ENCODE assay signal across 1 cellular context in the genomic region with DNA sequence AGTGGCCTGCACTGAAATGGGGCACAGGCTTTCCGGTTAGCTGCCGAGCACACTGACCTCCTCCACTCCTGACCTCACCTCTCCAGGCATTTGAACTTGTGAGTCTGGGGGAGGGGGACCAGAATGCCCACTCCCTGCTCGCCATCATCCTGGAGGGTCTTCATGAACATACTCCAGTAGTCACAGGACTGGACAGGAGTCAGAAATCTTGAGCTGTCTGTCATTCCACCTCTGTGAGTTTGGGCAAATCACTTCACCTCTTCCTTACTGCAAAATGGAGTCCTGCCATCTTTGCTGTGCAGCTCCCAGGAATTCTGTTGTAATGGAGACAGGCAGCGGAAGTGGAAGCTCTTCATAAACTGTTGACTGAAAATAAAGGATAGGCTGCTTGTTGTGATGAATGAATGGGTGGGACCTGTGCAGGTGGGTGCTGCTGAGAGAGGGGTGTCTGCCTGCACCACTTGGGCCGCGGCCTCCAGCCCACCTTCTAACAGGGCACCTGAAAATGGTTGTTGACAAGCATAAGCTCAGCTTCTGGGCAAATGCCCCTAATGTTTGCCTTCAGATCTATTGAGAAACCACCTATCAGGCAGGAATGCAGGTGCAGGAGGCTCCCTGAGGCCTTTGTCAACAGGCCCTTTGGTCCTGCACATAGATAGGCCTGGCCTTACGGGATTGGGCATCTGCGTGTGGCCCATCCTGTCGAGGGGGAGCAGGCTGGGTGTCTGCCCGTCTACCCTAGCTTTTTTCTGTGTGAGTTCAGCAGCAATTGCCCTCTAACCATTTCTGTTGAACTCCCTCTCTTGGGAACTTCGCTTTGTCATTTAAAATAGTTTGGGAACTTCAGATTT.
TF ChIP-seq lines count a peak whose summit lies in the region.

No MANE protein-coding gene starts in this region.

TF ChIP-seq in HepG2, 621 proteins besides CTCF, POLR2A, EP300 and RAD21 (continued from another document and continues in another):
- TF ChIP-seq, protein P1, sequence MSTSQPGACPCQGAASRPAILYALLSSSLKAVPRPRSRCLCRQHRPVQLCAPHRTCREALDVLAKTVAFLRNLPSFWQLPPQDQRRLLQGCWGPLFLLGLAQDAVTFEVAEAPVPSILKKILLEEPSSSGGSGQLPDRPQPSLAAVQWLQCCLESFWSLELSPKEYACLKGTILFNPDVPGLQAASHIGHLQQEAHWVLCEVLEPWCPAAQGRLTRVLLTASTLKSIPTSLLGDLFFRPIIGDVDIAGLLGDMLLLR (CRISPR knock-in tag; IDR thresholded peaks at IDR 0.05): no peak
- TF ChIP-seq HNRNPLL (IDR thresholded peaks at IDR 0.05; ENCODE audit: low read depth, low read length, poor library complexity, severe bottlenecking): no peak
- peak; percentile 89 for TF ChIP-seq MIER3 (CRISPR knock-in tag; IDR thresholded peaks at IDR 0.05; ENCODE audit: borderline replicate concordance)
- peak; percentile 91 for TF ChIP-seq SIX1 (CRISPR knock-in tag; IDR thresholded peaks at IDR 0.05; ENCODE audit: borderline replicate concordance)
- no peak for TF ChIP-seq EZH2 (conservative IDR thresholded peaks at IDR 0.05; ENCODE audit: low read depth, low read length)
- TF ChIP-seq, protein P2, sequence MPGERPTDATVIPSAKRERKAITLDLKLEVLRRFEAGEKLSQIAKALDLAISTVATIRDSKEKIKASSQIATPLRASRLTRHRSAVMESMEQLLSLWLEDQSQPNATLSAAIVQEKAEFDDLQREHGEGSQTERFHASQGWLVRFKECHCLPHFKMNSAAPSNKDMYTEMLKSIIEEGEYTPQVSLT (CRISPR knock-in tag; IDR thresholded peaks at IDR 0.05; ENCODE audit: borderline replicate concordance, low read depth): 0 out of 2 replicates have a peak, but pooled peaks have one; percentile 63
- TF ChIP-seq, protein P3, sequence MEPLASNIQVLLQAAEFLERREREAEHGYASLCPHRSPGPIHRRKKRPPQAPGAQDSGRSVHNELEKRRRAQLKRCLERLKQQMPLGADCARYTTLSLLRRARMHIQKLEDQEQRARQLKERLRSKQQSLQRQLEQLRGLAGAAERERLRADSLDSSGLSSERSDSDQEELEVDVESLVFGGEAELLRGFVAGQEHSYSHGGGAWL (CRISPR knock-in tag; IDR thresholded peaks at IDR 0.05): peak; percentile 70; the same call in 1 of the 2 replicates
- TF ChIP-seq, protein P4, sequence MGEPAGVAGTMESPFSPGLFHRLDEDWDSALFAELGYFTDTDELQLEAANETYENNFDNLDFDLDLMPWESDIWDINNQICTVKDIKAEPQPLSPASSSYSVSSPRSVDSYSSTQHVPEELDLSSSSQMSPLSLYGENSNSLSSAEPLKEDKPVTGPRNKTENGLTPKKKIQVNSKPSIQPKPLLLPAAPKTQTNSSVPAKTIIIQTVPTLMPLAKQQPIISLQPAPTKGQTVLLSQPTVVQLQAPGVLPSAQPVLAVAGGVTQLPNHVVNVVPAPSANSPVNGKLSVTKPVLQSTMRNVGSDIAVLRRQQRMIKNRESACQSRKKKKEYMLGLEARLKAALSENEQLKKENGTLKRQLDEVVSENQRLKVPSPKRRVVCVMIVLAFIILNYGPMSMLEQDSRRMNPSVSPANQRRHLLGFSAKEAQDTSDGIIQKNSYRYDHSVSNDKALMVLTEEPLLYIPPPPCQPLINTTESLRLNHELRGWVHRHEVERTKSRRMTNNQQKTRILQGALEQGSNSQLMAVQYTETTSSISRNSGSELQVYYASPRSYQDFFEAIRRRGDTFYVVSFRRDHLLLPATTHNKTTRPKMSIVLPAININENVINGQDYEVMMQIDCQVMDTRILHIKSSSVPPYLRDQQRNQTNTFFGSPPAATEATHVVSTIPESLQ (CRISPR knock-in tag; conservative IDR thresholded peaks at IDR 0.05): no peak
- TF ChIP-seq ZSCAN22 (CRISPR knock-in tag; IDR thresholded peaks at IDR 0.05): peak; percentile 62; the same call in 1 of the 2 replicates
- peak; percentile 95 for TF ChIP-seq MED8 (CRISPR knock-in tag; IDR thresholded peaks at IDR 0.05; ENCODE audit: insufficient replicate concordance)
- no peak for TF ChIP-seq RFX1 (IDR thresholded peaks at IDR 0.05)
- TF ChIP-seq KAT8 (CRISPR knock-in tag; IDR thresholded peaks at IDR 0.05): peak; percentile 85
- TF ChIP-seq, protein P5, sequence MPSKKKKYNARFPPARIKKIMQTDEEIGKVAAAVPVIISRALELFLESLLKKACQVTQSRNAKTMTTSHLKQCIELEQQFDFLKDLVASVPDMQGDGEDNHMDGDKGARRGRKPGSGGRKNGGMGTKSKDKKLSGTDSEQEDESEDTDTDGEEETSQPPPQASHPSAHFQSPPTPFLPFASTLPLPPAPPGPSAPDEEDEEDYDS (CRISPR knock-in tag; IDR thresholded peaks at IDR 0.05): peak; percentile 77
- TF ChIP-seq ZNF121 (CRISPR knock-in tag; IDR thresholded peaks at IDR 0.05): peak; percentile 61; the same call in 1 of the 2 replicates
- TF ChIP-seq, protein P6, sequence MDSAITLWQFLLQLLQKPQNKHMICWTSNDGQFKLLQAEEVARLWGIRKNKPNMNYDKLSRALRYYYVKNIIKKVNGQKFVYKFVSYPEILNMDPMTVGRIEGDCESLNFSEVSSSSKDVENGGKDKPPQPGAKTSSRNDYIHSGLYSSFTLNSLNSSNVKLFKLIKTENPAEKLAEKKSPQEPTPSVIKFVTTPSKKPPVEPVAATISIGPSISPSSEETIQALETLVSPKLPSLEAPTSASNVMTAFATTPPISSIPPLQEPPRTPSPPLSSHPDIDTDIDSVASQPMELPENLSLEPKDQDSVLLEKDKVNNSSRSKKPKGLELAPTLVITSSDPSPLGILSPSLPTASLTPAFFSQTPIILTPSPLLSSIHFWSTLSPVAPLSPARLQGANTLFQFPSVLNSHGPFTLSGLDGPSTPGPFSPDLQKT (CRISPR knock-in tag; IDR thresholded peaks at IDR 0.05; ENCODE audit: borderline replicate concordance): no peak
- peak; percentile 34 for TF ChIP-seq KMT2B (CRISPR knock-in tag; IDR thresholded peaks at IDR 0.05)
- TF ChIP-seq, protein P7, sequence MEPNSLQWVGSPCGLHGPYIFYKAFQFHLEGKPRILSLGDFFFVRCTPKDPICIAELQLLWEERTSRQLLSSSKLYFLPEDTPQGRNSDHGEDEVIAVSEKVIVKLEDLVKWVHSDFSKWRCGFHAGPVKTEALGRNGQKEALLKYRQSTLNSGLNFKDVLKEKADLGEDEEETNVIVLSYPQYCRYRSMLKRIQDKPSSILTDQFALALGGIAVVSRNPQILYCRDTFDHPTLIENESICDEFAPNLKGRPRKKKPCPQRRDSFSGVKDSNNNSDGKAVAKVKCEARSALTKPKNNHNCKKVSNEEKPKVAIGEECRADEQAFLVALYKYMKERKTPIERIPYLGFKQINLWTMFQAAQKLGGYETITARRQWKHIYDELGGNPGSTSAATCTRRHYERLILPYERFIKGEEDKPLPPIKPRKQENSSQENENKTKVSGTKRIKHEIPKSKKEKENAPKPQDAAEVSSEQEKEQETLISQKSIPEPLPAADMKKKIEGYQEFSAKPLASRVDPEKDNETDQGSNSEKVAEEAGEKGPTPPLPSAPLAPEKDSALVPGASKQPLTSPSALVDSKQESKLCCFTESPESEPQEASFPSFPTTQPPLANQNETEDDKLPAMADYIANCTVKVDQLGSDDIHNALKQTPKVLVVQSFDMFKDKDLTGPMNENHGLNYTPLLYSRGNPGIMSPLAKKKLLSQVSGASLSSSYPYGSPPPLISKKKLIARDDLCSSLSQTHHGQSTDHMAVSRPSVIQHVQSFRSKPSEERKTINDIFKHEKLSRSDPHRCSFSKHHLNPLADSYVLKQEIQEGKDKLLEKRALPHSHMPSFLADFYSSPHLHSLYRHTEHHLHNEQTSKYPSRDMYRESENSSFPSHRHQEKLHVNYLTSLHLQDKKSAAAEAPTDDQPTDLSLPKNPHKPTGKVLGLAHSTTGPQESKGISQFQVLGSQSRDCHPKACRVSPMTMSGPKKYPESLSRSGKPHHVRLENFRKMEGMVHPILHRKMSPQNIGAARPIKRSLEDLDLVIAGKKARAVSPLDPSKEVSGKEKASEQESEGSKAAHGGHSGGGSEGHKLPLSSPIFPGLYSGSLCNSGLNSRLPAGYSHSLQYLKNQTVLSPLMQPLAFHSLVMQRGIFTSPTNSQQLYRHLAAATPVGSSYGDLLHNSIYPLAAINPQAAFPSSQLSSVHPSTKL (CRISPR knock-in tag; IDR thresholded peaks at IDR 0.05): peak; percentile 99
- TF ChIP-seq, protein P8, sequence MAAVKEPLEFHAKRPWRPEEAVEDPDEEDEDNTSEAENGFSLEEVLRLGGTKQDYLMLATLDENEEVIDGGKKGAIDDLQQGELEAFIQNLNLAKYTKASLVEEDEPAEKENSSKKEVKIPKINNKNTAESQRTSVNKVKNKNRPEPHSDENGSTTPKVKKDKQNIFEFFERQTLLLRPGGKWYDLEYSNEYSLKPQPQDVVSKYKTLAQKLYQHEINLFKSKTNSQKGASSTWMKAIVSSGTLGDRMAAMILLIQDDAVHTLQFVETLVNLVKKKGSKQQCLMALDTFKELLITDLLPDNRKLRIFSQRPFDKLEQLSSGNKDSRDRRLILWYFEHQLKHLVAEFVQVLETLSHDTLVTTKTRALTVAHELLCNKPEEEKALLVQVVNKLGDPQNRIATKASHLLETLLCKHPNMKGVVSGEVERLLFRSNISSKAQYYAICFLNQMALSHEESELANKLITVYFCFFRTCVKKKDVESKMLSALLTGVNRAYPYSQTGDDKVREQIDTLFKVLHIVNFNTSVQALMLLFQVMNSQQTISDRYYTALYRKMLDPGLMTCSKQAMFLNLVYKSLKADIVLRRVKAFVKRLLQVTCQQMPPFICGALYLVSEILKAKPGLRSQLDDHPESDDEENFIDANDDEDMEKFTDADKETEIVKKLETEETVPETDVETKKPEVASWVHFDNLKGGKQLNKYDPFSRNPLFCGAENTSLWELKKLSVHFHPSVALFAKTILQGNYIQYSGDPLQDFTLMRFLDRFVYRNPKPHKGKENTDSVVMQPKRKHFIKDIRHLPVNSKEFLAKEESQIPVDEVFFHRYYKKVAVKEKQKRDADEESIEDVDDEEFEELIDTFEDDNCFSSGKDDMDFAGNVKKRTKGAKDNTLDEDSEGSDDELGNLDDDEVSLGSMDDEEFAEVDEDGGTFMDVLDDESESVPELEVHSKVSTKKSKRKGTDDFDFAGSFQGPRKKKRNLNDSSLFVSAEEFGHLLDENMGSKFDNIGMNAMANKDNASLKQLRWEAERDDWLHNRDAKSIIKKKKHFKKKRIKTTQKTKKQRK (IDR thresholded peaks at IDR 0.05; ENCODE audit: low read length): no peak
- TF ChIP-seq FOXK2 (IDR thresholded peaks at IDR 0.05): peak; percentile 87
- peak; percentile 96 for TF ChIP-seq ZSCAN31 (CRISPR knock-in tag; IDR thresholded peaks at IDR 0.05; ENCODE audit: low read depth)
- no peak for TF ChIP-seq ZNF235 (CRISPR knock-in tag; IDR thresholded peaks at IDR 0.05; ENCODE audit: borderline replicate concordance)
- TF ChIP-seq, protein P9, sequence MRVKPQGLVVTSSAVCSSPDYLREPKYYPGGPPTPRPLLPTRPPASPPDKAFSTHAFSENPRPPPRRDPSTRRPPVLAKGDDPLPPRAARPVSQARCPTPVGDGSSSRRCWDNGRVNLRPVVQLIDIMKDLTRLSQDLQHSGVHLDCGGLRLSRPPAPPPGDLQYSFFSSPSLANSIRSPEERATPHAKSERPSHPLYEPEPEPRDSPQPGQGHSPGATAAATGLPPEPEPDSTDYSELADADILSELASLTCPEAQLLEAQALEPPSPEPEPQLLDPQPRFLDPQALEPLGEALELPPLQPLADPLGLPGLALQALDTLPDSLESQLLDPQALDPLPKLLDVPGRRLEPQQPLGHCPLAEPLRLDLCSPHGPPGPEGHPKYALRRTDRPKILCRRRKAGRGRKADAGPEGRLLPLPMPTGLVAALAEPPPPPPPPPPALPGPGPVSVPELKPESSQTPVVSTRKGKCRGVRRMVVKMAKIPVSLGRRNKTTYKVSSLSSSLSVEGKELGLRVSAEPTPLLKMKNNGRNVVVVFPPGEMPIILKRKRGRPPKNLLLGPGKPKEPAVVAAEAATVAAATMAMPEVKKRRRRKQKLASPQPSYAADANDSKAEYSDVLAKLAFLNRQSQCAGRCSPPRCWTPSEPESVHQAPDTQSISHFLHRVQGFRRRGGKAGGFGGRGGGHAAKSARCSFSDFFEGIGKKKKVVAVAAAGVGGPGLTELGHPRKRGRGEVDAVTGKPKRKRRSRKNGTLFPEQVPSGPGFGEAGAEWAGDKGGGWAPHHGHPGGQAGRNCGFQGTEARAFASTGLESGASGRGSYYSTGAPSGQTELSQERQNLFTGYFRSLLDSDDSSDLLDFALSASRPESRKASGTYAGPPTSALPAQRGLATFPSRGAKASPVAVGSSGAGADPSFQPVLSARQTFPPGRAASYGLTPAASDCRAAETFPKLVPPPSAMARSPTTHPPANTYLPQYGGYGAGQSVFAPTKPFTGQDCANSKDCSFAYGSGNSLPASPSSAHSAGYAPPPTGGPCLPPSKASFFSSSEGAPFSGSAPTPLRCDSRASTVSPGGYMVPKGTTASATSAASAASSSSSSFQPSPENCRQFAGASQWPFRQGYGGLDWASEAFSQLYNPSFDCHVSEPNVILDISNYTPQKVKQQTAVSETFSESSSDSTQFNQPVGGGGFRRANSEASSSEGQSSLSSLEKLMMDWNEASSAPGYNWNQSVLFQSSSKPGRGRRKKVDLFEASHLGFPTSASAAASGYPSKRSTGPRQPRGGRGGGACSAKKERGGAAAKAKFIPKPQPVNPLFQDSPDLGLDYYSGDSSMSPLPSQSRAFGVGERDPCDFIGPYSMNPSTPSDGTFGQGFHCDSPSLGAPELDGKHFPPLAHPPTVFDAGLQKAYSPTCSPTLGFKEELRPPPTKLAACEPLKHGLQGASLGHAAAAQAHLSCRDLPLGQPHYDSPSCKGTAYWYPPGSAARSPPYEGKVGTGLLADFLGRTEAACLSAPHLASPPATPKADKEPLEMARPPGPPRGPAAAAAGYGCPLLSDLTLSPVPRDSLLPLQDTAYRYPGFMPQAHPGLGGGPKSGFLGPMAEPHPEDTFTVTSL (CRISPR knock-in tag; IDR thresholded peaks at IDR 0.05; ENCODE audit: borderline replicate concordance): peak; percentile 100
- TF ChIP-seq ZSCAN25 (CRISPR knock-in tag; IDR thresholded peaks at IDR 0.05): peak; percentile 76
- TF ChIP-seq, protein P10, sequence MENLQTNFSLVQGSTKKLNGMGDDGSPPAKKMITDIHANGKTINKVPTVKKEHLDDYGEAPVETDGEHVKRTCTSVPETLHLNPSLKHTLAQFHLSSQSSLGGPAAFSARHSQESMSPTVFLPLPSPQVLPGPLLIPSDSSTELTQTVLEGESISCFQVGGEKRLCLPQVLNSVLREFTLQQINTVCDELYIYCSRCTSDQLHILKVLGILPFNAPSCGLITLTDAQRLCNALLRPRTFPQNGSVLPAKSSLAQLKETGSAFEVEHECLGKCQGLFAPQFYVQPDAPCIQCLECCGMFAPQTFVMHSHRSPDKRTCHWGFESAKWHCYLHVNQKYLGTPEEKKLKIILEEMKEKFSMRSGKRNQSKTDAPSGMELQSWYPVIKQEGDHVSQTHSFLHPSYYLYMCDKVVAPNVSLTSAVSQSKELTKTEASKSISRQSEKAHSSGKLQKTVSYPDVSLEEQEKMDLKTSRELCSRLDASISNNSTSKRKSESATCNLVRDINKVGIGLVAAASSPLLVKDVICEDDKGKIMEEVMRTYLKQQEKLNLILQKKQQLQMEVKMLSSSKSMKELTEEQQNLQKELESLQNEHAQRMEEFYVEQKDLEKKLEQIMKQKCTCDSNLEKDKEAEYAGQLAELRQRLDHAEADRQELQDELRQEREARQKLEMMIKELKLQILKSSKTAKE (CRISPR knock-in tag; IDR thresholded peaks at IDR 0.05; ENCODE audit: borderline replicate concordance): peak; percentile 86
- TF ChIP-seq, protein P11, sequence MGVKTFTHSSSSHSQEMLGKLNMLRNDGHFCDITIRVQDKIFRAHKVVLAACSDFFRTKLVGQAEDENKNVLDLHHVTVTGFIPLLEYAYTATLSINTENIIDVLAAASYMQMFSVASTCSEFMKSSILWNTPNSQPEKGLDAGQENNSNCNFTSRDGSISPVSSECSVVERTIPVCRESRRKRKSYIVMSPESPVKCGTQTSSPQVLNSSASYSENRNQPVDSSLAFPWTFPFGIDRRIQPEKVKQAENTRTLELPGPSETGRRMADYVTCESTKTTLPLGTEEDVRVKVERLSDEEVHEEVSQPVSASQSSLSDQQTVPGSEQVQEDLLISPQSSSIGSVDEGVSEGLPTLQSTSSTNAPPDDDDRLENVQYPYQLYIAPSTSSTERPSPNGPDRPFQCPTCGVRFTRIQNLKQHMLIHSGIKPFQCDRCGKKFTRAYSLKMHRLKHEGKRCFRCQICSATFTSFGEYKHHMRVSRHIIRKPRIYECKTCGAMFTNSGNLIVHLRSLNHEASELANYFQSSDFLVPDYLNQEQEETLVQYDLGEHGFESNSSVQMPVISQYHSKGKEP (CRISPR knock-in tag; IDR thresholded peaks at IDR 0.05): no peak
- TF ChIP-seq U2AF2 (IDR thresholded peaks at IDR 0.05; ENCODE audit: low read depth, low read length): no peak
